In genomic region chr1:196609114-196609737, GRCh38 we compare ENCODE assay signal across 8 cellular contexts. TPM values are rescaled to one million over a fixed set of nuclear protein-coding genes. Genes with fewer than 3 reads are reported as not detected.
DNase-seq lines count a peak whose midpoint lies in the region; TF ChIP-seq lines count a peak whose summit lies in the region.

No MANE protein-coding gene starts in this region.

- H3K27ac ChIP-seq in neural cell (ENCODE audit: low read length): peak overlapping the region; percentile 69

- TF ChIP-seq EP300 in neural cell (conservative IDR thresholded peaks at IDR 0.05; ENCODE audit: poor library complexity, severe bottlenecking): no peak

- H3F3A ChIP-seq in neural cell (ENCODE audit: insufficient read depth, low read length, poor library complexity, severe bottlenecking): no peaks in the 10 kb centered on the region

- peak overlapping the region; percentile 52 for H3K4me2 ChIP-seq in neural cell (ENCODE audit: low read length)

- H3K4me3 ChIP-seq in epithelial cell of esophagus (ENCODE audit: low read length) (no peak overlapping the region), neural cell (ENCODE audit: low read length) (peak overlapping the region; percentile 72)

- no peaks in the 10 kb centered on the region for H3K36me3 ChIP-seq in neural cell (ENCODE audit: insufficient read depth, low read length)

- DNase-seq in GM03348 (ENCODE audit: low spot score): peak; percentile 5
- DNase-seq in NCI-H1694 (lab: John Stamatoyannopoulos, UW): peak; percentile 50
- peak; percentile 10 for DNase-seq in epithelial cell of esophagus (ENCODE audit: low read depth)
- DNase-seq in GM20000 (ENCODE audit: low spot score): no peak
- no peak for DNase-seq in NCI-H187 treated with DMSO at 0.1 percent for 48 hours (lab: John Stamatoyannopoulos, UW)
- DNase-seq in cerebellum (ENCODE audit: low spot score): no peak
- no peak for DNase-seq in stimulated activated CD8-positive, alpha-beta memory T cell treated with anti-CD3 and anti-CD28 coated beads, Interleukin-4, amount 100 ng/mL, for 48 hours

- H3K79me2 ChIP-seq in neural cell (replicated peaks; ENCODE audit: insufficient read depth, low read length): peaks cover 31% of the 10 kb centered on the region

- H3K9ac ChIP-seq in neural cell (ENCODE audit: low read length): peak overlapping the region; percentile 65

- H4K20me1 ChIP-seq in neural cell (ENCODE audit: insufficient read depth): no peaks in the 10 kb centered on the region

- no peaks in the 10 kb centered on the region for H3K9me2 ChIP-seq in neural cell (ENCODE audit: insufficient read depth, low read length)

- peak overlapping the region; percentile 11 for H2AFZ ChIP-seq in neural cell (ENCODE audit: low read depth, low read length)

- H3K9me3 ChIP-seq in neural cell (ENCODE audit: low read length): no peaks in the 10 kb centered on the region

- no peak for TF ChIP-seq RAD21 in neural cell (conservative IDR thresholded peaks at IDR 0.05)

- no peaks in the 10 kb centered on the region for H3K27me3 ChIP-seq in neural cell (ENCODE audit: insufficient read depth, low read depth, low read length)

- TF ChIP-seq CTCF in epithelial cell of esophagus (IDR thresholded peaks at IDR 0.05; ENCODE audit: insufficient read depth, low read depth, low read length, missing control alignments) (peak; percentile 18), neural cell (IDR thresholded peaks at IDR 0.05; ENCODE audit: poor library complexity, severe bottlenecking) (peak; percentile 66), GM20000 (IDR thresholded peaks at IDR 0.05; ENCODE audit: extremely low read depth, missing control alignments) (no peak)

TF ChIP-seq in neural cell, 6 proteins besides CTCF, POLR2A, EP300 and RAD21:
- TF ChIP-seq POLR2AphosphoS5 (IDR thresholded peaks at IDR 0.05): no peak
- TF ChIP-seq MXI1 (conservative IDR thresholded peaks at IDR 0.05; ENCODE audit: poor library complexity, severe bottlenecking): peak; percentile 87
- TF ChIP-seq SMC3 (conservative IDR thresholded peaks at IDR 0.05; ENCODE audit: poor library complexity): peak; percentile 15

RNA-seq across cellular contexts. Expression of gene KCNT2, which starts 1.0 kb away (rescaled TPM):
- polyA plus RNA-seq in neural cell: 19.5 and 21.4 TPM in 2 replicates
- polyA minus RNA-seq in neural cell: 30.2 and 33.9 TPM in 2 replicates
- 20.1 TPM for total RNA-seq in cerebellum

RNA-seq across cellular contexts. Expression of gene CFH, which starts 42.6 kb away (rescaled TPM):
- not detected in 2 replicates for polyA plus RNA-seq in neural cell
- polyA minus RNA-seq in neural cell: 0.12 TPM in 1 of 2 replicates, not detected in the other
- 46.2 TPM for total RNA-seq in cerebellum

Comparison
In these comparisons a context has a peak if more than half of its experiments do, and no peak if none do; other contexts are left out.
1. DNase-seq: peak in GM03348 (single experiment), NCI-H1694 (single experiment) and epithelial cell of esophagus (single experiment); none in GM20000 (single experiment), NCI-H187 treated with DMSO at 0.1 percent for 48 hours (single experiment), cerebellum (single experiment) and stimulated activated CD8-positive, alpha-beta memory T cell treated with anti-CD3 and anti-CD28 coated beads, Interleukin-4, amount 100 ng/mL, for 48 hours (single experiment).